Comparison of ENCODE assay signal across 8 cellular contexts in the genomic region with DNA sequence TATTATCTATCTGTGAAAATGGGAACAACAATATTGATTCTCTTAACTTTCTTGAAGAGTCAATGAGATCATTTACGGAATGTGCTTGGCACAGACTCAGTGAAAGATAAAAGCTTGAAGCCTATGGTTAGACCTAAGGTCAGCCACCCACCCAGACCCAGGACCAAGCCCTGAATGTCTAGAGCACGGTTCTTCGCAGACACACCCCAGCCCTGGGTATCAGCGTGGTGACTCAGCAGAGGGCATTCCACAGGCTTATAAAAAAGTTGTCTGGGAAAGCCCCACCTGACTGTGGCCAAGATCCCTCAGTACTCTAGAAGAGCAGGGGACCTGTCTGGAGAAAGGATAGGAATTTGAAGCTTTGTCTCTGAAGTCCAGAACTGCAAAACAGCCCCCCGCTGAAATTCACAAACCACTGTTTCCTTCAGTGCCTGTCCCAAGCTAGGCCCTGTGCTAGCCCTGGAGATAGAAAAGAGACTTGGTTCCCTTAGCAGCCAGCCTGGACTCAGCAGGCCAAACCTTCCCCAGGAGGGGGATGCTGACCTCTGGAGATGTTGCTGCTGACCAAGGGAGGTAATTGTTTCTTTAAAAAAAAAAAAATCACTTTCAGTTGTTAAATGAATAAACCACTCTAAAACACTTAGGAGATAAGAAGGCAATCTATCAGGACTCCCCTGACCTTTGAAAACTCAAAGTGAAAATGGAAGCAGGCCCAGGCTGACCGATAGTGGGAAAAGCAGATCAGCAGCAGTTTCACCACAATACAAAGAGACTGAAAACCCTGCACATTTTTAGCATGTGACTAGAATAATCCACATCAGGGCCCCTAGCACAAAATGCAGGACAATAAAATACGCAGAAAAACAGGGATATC.
A peak's percentile ranks its signal among the peaks of the same experiment; 100 is the strongest.
DNase-seq lines count a peak whose midpoint lies in the region; ATAC-seq and TF ChIP-seq lines count a peak whose summit lies in the region.

No MANE protein-coding gene starts in this region.

- no peaks in the 10 kb centered on the region for H3K36me3 ChIP-seq in OCI-LY3 (replicated peaks; ENCODE audit: low read depth, low read length)
- H3K36me3 ChIP-seq in prostate gland, result no peaks in the 10 kb centered on the region

- DNase-seq in activated T-cell treated with anti-CD3 and anti-CD28 coated beads for 48 hours (ENCODE audit: low read depth) (peak; percentile 50), chondrocyte (ENCODE audit: low spot score) (peak; percentile 1), prostate gland (ENCODE audit: low spot score) (peak; percentile 14), ureter (ENCODE audit: low spot score) (no peak), NCI-H526 (lab: John Stamatoyannopoulos, UW) (no peak)
- no peak for DNase-seq in activated T-cell treated with anti-CD3 and anti-CD28 coated beads, Interleukin-2, amount 50 U/mL, for 1 hour

- H3K27ac Mint-ChIP-seq in chondrocyte (ENCODE audit: unreplicated experiment), result peak overlapping the region; percentile 65

- no peak overlapping the region for H2AFZ ChIP-seq in OCI-LY3 (ENCODE audit: low read depth, low read length)

- no peaks in the 10 kb centered on the region for H3K36me3 Mint-ChIP-seq in chondrocyte (ENCODE audit: low read depth)

- H3K4me3 ChIP-seq in OCI-LY3 (ENCODE audit: low read length) (peak overlapping the region; percentile 48), prostate gland (no peak overlapping the region)

- H3K4me1 Mint-ChIP-seq in chondrocyte (ENCODE audit: low read depth), result peaks cover 22% of the 10 kb centered on the region

- ATAC-seq in HG02759 (IDR thresholded peaks at IDR 0.05; ENCODE audit: unreplicated experiment), result peak; percentile 68

- WGBS in prostate gland, result 64% methylated on average over 7 of the region's 7 CpGs

- no peaks in the 10 kb centered on the region for H3K27me3 Mint-ChIP-seq in chondrocyte (ENCODE audit: low read depth)

- no peak overlapping the region for H3K4me3 Mint-ChIP-seq in chondrocyte (ENCODE audit: unreplicated experiment)

- H3K9me3 Mint-ChIP-seq in chondrocyte (ENCODE audit: low read depth), result no peaks in the 10 kb centered on the region

- H4K20me1 ChIP-seq in OCI-LY3 (ENCODE audit: insufficient read depth, low read length), result no peaks in the 10 kb centered on the region

- H3K79me2 ChIP-seq in OCI-LY3 (ENCODE audit: low read length), result peaks cover 49% of the 10 kb centered on the region

- H3K4me1 ChIP-seq in OCI-LY3 (ENCODE audit: low read length) (peaks cover 86% of the 10 kb centered on the region), prostate gland (replicated peaks) (no peaks in the 10 kb centered on the region)

- intact Hi-C loops in prostate gland (cut with DNase I), result no loop called here

- H3K27me3 ChIP-seq in OCI-LY3 (ENCODE audit: low read depth, low read length), result no peaks in the 10 kb centered on the region
- H3K27me3 ChIP-seq in prostate gland (replicated peaks; ENCODE audit: insufficient read depth), result no peaks in the 10 kb centered on the region

- peak overlapping the region; percentile 60 for H3K9ac ChIP-seq in OCI-LY3 (ENCODE audit: low read length)

- no peak for TF ChIP-seq POLR2A in prostate gland (IDR thresholded peaks at IDR 0.05)

- peak overlapping the region; percentile 87 for H3K4me2 ChIP-seq in OCI-LY3 (ENCODE audit: low read length)

- H3K27ac ChIP-seq in OCI-LY3 (ENCODE audit: low read length) (peak overlapping the region; percentile 85), prostate gland (no peak overlapping the region)

- TF ChIP-seq CTCF in OCI-LY3 (IDR thresholded peaks at IDR 0.05; ENCODE audit: low read depth, low read length) (no peak), chondrocyte (IDR thresholded peaks at IDR 0.05) (no peak), prostate gland (IDR thresholded peaks at IDR 0.05) (no peak)

- H3K9me3 ChIP-seq in OCI-LY3 (ENCODE audit: insufficient read depth, low read length) (no peaks in the 10 kb centered on the region), prostate gland (no peaks in the 10 kb centered on the region)

Comparison
In these comparisons a context has a peak if more than half of its experiments do, and no peak if none do; other contexts are left out.
1. DNase-seq: peak in activated T-cell treated with anti-CD3 and anti-CD28 coated beads for 48 hours (single experiment), chondrocyte (single experiment) and prostate gland (single experiment); none in activated T-cell treated with anti-CD3 and anti-CD28 coated beads, Interleukin-2, amount 50 U/mL, for 1 hour (single experiment), ureter (single experiment) and NCI-H526 (0 of 2).